In the genomic region with DNA sequence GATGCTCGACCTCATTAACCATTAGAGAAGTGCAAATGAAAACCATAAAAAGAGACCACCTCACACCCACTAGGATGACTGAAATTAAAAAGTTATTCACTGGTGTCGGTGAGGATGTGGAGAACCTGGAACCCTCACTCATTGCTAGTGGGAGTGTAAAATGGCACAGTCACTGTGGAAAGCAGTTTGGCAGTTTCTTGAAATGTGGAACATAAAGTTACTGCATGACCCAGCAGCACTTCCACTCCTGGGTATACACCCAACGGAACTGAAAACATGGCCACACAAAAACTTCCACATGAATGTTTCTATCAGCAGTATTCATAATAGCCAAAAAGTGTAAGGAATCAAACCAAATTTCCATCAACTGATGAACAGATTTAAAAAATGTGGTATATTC, we compare ENCODE assay signal across 14 cellular contexts.
"Had no signal": no experiment of that assay in that cellular context is flagged by ENCODE, and none has a peak within 500 bp of the region (broad histone marks: within the 10 kb centered on the region; RNA-seq: fewer than 3 reads in every experiment).

No MANE protein-coding gene starts in this region.

- H3K27ac Mint-ChIP-seq: activated naive CD4-positive, alpha-beta T cell treated with anti-CD3 and anti-CD28 coated beads, Interleukin-2, amount 10 ng/mL, durations not matched to agents 7 days and 5 days; activated T-cell treated with anti-CD3 and anti-CD28 coated beads, Interleukin-2, amount 50 U/mL, for 24 hours; progenitor cell of endocrine pancreas; type B pancreatic cell had no signal

- H3K4me1 Mint-ChIP-seq: activated naive CD4-positive, alpha-beta T cell treated with anti-CD3 and anti-CD28 coated beads, Interleukin-2, amount 10 ng/mL, durations not matched to agents 7 days and 5 days had no signal

- H3K9me3 Mint-ChIP-seq: activated naive CD4-positive, alpha-beta T cell treated with anti-CD3 and anti-CD28 coated beads, Interleukin-2, amount 10 ng/mL, durations not matched to agents 7 days and 5 days; activated T-cell treated with anti-CD3 and anti-CD28 coated beads, Interleukin-2, amount 50 U/mL, for 24 hours; type B pancreatic cell had no signal

- H3K36me3 Mint-ChIP-seq: activated naive CD4-positive, alpha-beta T cell treated with anti-CD3 and anti-CD28 coated beads, Interleukin-2, amount 10 ng/mL, durations not matched to agents 7 days and 5 days; type B pancreatic cell had no signal

- ATAC-seq: activated CD4-positive, CD25-positive, alpha-beta regulatory T cell treated with anti-CD3 and anti-CD28 coated beads, Interleukin-2, amount 50 U/mL, for 24 hours; gastrocnemius medialis; left lung had no signal

- DNase-seq: activated naive CD4-positive, alpha-beta T cell treated with anti-CD3 and anti-CD28 coated beads, Interleukin-2, amount 10 ng/mL, durations not matched to agents 7 days and 5 days; activated T-cell treated with anti-CD3 and anti-CD28 coated beads, Interleukin-2, amount 50 U/mL, for 24 hours; cerebellar nuclear complex; cortex of kidney; gastrocnemius medialis; kidney; left lung; mammary epithelial cell; stimulated activated CD4-positive, alpha-beta T cell treated with anti-CD3 and anti-CD28 coated beads, Interleukin-12 subunit alpha, Interleukin-12 subunit beta, amount 100 ng/mL, for 4 hours; testis had no signal

- H3K4me3 Mint-ChIP-seq: activated naive CD4-positive, alpha-beta T cell treated with anti-CD3 and anti-CD28 coated beads, Interleukin-2, amount 10 ng/mL, durations not matched to agents 7 days and 5 days; activated T-cell treated with anti-CD3 and anti-CD28 coated beads, Interleukin-2, amount 50 U/mL, for 24 hours; neural crest cell; type B pancreatic cell had no signal
